Comparison of ENCODE assay signal across 9 cellular contexts in genomic region chr7:90320801-90321494, GRCh38. TPM values are rescaled to one million over a fixed set of nuclear protein-coding genes. Genes with fewer than 3 reads are reported as not detected.
A peak's percentile ranks its signal among the peaks of the same experiment; 100 is the strongest.
DNase-seq lines count a peak whose midpoint lies in the region; ATAC-seq and TF ChIP-seq lines count a peak whose summit lies in the region.
"Had no signal": no experiment of that assay in that cellular context is flagged by ENCODE, and none has a peak within 500 bp of the region (broad histone marks: within the 10 kb centered on the region; RNA-seq: fewer than 3 reads in every experiment).

TSS of gene FAM237B (minus strand) at chr7:90321304. CDS start at chr7:90319748, 1,556 bp downstream.

- H3K4me3 Mint-ChIP-seq in HFFc6 (peak within 1 kb of the TSS; percentile 77), endothelial cell (ENCODE audit: unreplicated experiment) (peak within 1 kb of the TSS; percentile 80), mesothelial cell of epicardium (peak within 1 kb of the TSS; percentile 51)
- H3K4me3 Mint-ChIP-seq: natural killer cell treated with Interleukin-12 subunit alpha and Interleukin-12 subunit beta and Interleukin-15 and Interleukin-18, amount 100 ng/mL, for 72 hours had no signal

- H3K27ac Mint-ChIP-seq in HFFc6, result no peak within 1 kb of the TSS; the same call in 1 of the 2 replicates
- no peak within 1 kb of the TSS for H3K27ac Mint-ChIP-seq in endothelial cell (ENCODE audit: unreplicated experiment)
- no peak within 1 kb of the TSS for H3K27ac Mint-ChIP-seq in mesothelial cell of epicardium
- H3K27ac Mint-ChIP-seq: natural killer cell treated with Interleukin-12 subunit alpha and Interleukin-12 subunit beta and Interleukin-15 and Interleukin-18, amount 100 ng/mL, for 72 hours had no signal

- 0 out of 2 replicates have a peak, but pooled peaks cover 5% of the 10 kb centered on the region for H3K36me3 Mint-ChIP-seq in HFFc6 (ENCODE audit: low read depth)
- H3K36me3 Mint-ChIP-seq in endothelial cell (ENCODE audit: low read depth, unreplicated experiment), result no peaks in the 10 kb centered on the region
- H3K36me3 Mint-ChIP-seq in mesothelial cell of epicardium, result no peaks in the 10 kb centered on the region

- ATAC-seq in HG02610 (IDR thresholded peaks at IDR 0.05; ENCODE audit: unreplicated experiment) (no peak), HG03097 (IDR thresholded peaks at IDR 0.05; ENCODE audit: low FRiP score, unreplicated experiment) (no peak)

- H3K27me3 Mint-ChIP-seq in HFFc6 (ENCODE audit: insufficient read depth) (peaks cover 20% of the 10 kb centered on the region), endothelial cell (ENCODE audit: unreplicated experiment) (peaks cover 16% of the 10 kb centered on the region), mesothelial cell of epicardium (ENCODE audit: low read depth) (peaks cover 87% of the 10 kb centered on the region)

- peak; percentile 50 for DNase-seq in AG08395 (ENCODE audit: low spot score)
- no peak for DNase-seq in HFFc6
- peak; percentile 51 for DNase-seq in endothelial cell (ENCODE audit: low spot score)
- DNase-seq in mesothelial cell of epicardium (ENCODE audit: low spot score in 2 of 2, unreplicated experiment in 2 of 2), result peak in 1 of 2 experiments; percentile 29
- DNase-seq in RPMI8226, result no peak
- no peak for DNase-seq in CD1c-positive myeloid dendritic cell (ENCODE audit: extremely low spot score)

- H3K4me1 Mint-ChIP-seq in HFFc6 (ENCODE audit: low read depth), result peaks cover 26% of the 10 kb centered on the region
- peaks cover 10% of the 10 kb centered on the region for H3K4me1 Mint-ChIP-seq in endothelial cell (ENCODE audit: unreplicated experiment)
- H3K4me1 Mint-ChIP-seq in mesothelial cell of epicardium, result peaks cover 5% of the 10 kb centered on the region

- TF ChIP-seq CTCF in HFFc6 (IDR thresholded peaks at IDR 0.05), result no peak
- no peak for TF ChIP-seq CTCF in endothelial cell (IDR thresholded peaks at IDR 0.05; ENCODE audit: unreplicated experiment)
- TF ChIP-seq CTCF in mesothelial cell of epicardium (IDR thresholded peaks at IDR 0.05; ENCODE audit: unreplicated experiment), result no peak

- no peaks in the 10 kb centered on the region for H3K9me3 Mint-ChIP-seq in HFFc6
- H3K9me3 Mint-ChIP-seq in endothelial cell (ENCODE audit: unreplicated experiment), result no peaks in the 10 kb centered on the region
- H3K9me3 Mint-ChIP-seq in mesothelial cell of epicardium, result no peaks in the 10 kb centered on the region
- H3K9me3 Mint-ChIP-seq: natural killer cell treated with Interleukin-12 subunit alpha and Interleukin-12 subunit beta and Interleukin-15 and Interleukin-18, amount 100 ng/mL, for 72 hours had no signal

RNA-seq across cellular contexts. Expression of gene FAM237B, which starts in this region (rescaled TPM):
- total RNA-seq in HFFc6 (2021; fragmentation: NEBNext Ultra II Directional; extraction: Animal tissue kit (Norgen Biotek cat#: 25700)), result not detected
- total RNA-seq in endothelial cell (ENCODE audit: unreplicated experiment), result not detected
- total RNA-seq in mesothelial cell of epicardium, result not detected in 3 replicates
- total RNA-seq: natural killer cell treated with Interleukin-12 subunit alpha and Interleukin-12 subunit beta and Interleukin-15 and Interleukin-18, amount 100 ng/mL, for 72 hours had no signal

Comparison
In these comparisons a context has a peak if more than half of its experiments do, and no peak if none do; other contexts are left out.
1. Peak in DNase-seq in endothelial cell; RNA of the gene not detected or under 1 TPM.